27 cellular contexts compared by ENCODE assay signal in the genomic region with DNA sequence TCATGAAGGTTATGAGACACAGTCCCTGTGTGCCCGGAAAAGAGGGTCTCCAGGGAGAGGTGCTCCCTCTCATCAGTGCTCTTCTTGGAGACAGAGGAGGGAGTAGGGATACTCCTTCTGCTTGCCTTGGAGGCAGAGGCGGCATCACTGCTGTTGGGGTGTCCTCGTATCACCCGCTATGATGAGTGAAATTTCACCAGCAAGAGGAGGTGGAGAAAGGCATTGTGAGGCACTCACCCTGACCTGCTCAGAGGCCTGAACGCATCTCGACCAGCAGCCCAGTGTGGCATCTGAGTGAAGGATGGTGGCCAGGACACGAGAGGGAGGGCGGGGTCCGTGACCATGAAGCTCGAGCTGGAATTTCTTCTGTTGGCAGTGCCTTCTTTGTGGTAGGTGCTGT.
"Had no signal": no experiment of that assay in that cellular context is flagged by ENCODE, and none has a peak within 500 bp of the region (broad histone marks: within the 10 kb centered on the region; RNA-seq: fewer than 3 reads in every experiment).

No MANE protein-coding gene starts in this region.

- H3K4me3 Mint-ChIP-seq: immature natural killer cell, mesothelial cell of epicardium had no signal

- H3K36me3 ChIP-seq: breast epithelium, right atrium auricular region, transverse colon had no signal

- H3K4me3 ChIP-seq: breast epithelium, esophagus muscularis mucosa, heart left ventricle, right atrium auricular region, testis, transverse colon had no signal

- H3K9me3 Mint-ChIP-seq: immature natural killer cell, mesothelial cell of epicardium had no signal

- H3K27ac Mint-ChIP-seq: mesothelial cell of epicardium had no signal

- ATAC-seq: foreskin keratinocyte; heart left ventricle; left colon; naive thymus-derived CD4-positive, alpha-beta T cell; stimulated activated naive CD8-positive, alpha-beta T cell treated with anti-CD3 and anti-CD28 coated beads, Interleukin-15, Interleukin-2, amounts not matched to agents 100 U/mL and 50 U/mL, for 24 hours had no signal

- H3K27ac ChIP-seq: breast epithelium, esophagus muscularis mucosa, foreskin keratinocyte, heart left ventricle, parathyroid adenoma, right atrium auricular region, testis, transverse colon, VCaP had no signal

- H3K27me3 ChIP-seq: breast epithelium, esophagus muscularis mucosa, foreskin keratinocyte, heart left ventricle, right atrium auricular region, testis, transverse colon had no signal

- H3K4me1 ChIP-seq: breast epithelium, foreskin keratinocyte, parathyroid adenoma, right atrium auricular region, testis had no signal

- DNase-seq: activated CD4-positive, alpha-beta T cell treated with anti-CD3 and anti-CD28 coated beads for 48 hours; activated effector memory CD4-positive, alpha-beta T cell treated with Interleukin-2 at 50 U/mL for 16 hours; activated naive CD4-positive, alpha-beta T cell treated with Interleukin-2 at 50 U/mL for 16 hours; activated T-cell treated with anti-CD3 and anti-CD28 coated beads for 4 hours; dermis blood vessel endothelial cell; effector CD4-positive, alpha-beta T cell; foreskin keratinocyte; heart left ventricle; hypothalamus; immature natural killer cell; kidney; left colon; mammary epithelial cell; nucleus accumbens; stimulated activated CD4-positive, alpha-beta T cell treated with anti-CD3 and anti-CD28 coated beads, Interleukin-2, amount 100 ng/mL, for 48 hours; stimulated activated naive CD8-positive, alpha-beta T cell treated with anti-CD3 and anti-CD28 coated beads, Interleukin-15, Interleukin-2, amounts not matched to agents 100 U/mL and 50 U/mL, for 24 hours; T-helper 1 cell; T-helper 9 cell; testis; transverse colon had no signal

- H2AFZ ChIP-seq: parathyroid adenoma had no signal

- H3K9ac ChIP-seq: parathyroid adenoma had no signal

- H3K27me3 Mint-ChIP-seq: naive thymus-derived CD4-positive, alpha-beta T cell had no signal

- H3K36me3 Mint-ChIP-seq: immature natural killer cell had no signal

- H3K9me3 ChIP-seq: breast epithelium, esophagus muscularis mucosa, heart left ventricle, right atrium auricular region, testis, transverse colon had no signal
